ENCODE assay signal across 20 cellular contexts in genomic region chr6:47358440-47359225, GRCh38. TPM values are rescaled to one million over a fixed set of nuclear protein-coding genes. Genes with fewer than 3 reads are reported as not detected.
DNase-seq lines count a peak whose midpoint lies in the region; ATAC-seq, FAIRE-seq and TF ChIP-seq lines count a peak whose summit lies in the region.
"Had no signal": no experiment of that assay in that cellular context is flagged by ENCODE, and none has a peak within 500 bp of the region (broad histone marks: within the 10 kb centered on the region; RNA-seq: fewer than 3 reads in every experiment).

No MANE protein-coding gene starts in this region.

- H3K36me3 ChIP-seq in neural progenitor cell: no peaks in the 10 kb centered on the region
- H3K36me3 ChIP-seq: neutrophil, suprapubic skin had no signal

- H4K20me1 ChIP-seq in neural progenitor cell (ENCODE audit: low read depth): no peaks in the 10 kb centered on the region

- H3K27me3 Mint-ChIP-seq in neural progenitor cell (ENCODE audit: insufficient read depth, low read depth): peaks cover 1% of the 10 kb centered on the region

- ATAC-seq in HG02678 (IDR thresholded peaks at IDR 0.05; ENCODE audit: unreplicated experiment): peak; percentile 45
- ATAC-seq in GM21423 (IDR thresholded peaks at IDR 0.05; ENCODE audit: unreplicated experiment): no peak
- ATAC-seq: effector memory CD8-positive, alpha-beta T cell; foreskin keratinocyte had no signal

- H3K27ac ChIP-seq in neural progenitor cell: no peak overlapping the region
- H3K27ac ChIP-seq: foreskin keratinocyte, neutrophil, suprapubic skin had no signal

- H3K4me1 ChIP-seq in neural progenitor cell: no peaks in the 10 kb centered on the region
- H3K4me1 ChIP-seq: foreskin keratinocyte, suprapubic skin had no signal

- no peaks in the 10 kb centered on the region for H3K4me1 Mint-ChIP-seq in neural progenitor cell
- H3K4me1 Mint-ChIP-seq: immature natural killer cell had no signal

- H2AFZ ChIP-seq in neural progenitor cell (replicated peaks): peak overlapping the region; percentile 31

- H3K79me2 ChIP-seq in neural progenitor cell (ENCODE audit: low read depth): no peaks in the 10 kb centered on the region

- H3K36me3 Mint-ChIP-seq in neural progenitor cell: no peaks in the 10 kb centered on the region
- H3K36me3 Mint-ChIP-seq: immature natural killer cell had no signal

- no peak overlapping the region for H3K9ac ChIP-seq in neural progenitor cell
- H3K9ac ChIP-seq: SK-N-SH had no signal

- no peak overlapping the region for H3K4me3 ChIP-seq in neural progenitor cell
- H3K4me3 ChIP-seq: smooth muscle cell, suprapubic skin had no signal

- no peak overlapping the region for H3K4me3 Mint-ChIP-seq in neural progenitor cell
- H3K4me3 Mint-ChIP-seq: CD4-positive, alpha-beta T cell; effector memory CD8-positive, alpha-beta T cell; immature natural killer cell had no signal

- no peak for TF ChIP-seq CTCF in neural progenitor cell (IDR thresholded peaks at IDR 0.05)

- DNase-seq in GM19239 (ENCODE audit: insufficient read length, low spot score): no peak
- DNase-seq in NCI-H146 (lab: John Stamatoyannopoulos, UW): peak; percentile 52
- no peak for DNase-seq in neural progenitor cell (ENCODE audit: low spot score)
- no peak for DNase-seq in NCI-H2196 treated with DMSO at 0.1 percent for 48 hours (lab: John Stamatoyannopoulos, UW; ENCODE audit: unreplicated experiment)
- no peak for DNase-seq in islet precursor cell
- DNase-seq: activated naive CD4-positive, alpha-beta T cell; CD4-positive, alpha-beta T cell; effector memory CD8-positive, alpha-beta T cell; foreskin keratinocyte; HCEC 1CT; immature natural killer cell; mesendoderm; NCI-H1694 treated with DMSO at 0.1 percent for 48 hours; SK-N-SH had no signal

- no peak overlapping the region for H3K4me2 ChIP-seq in neural progenitor cell
- H3K4me2 ChIP-seq: SK-N-SH, smooth muscle cell had no signal

- H3K9me3 Mint-ChIP-seq in neural progenitor cell: no peaks in the 10 kb centered on the region
- H3K9me3 Mint-ChIP-seq: CD4-positive, alpha-beta T cell; effector memory CD8-positive, alpha-beta T cell had no signal

- peak; percentile 45 for FAIRE-seq in GM19239 (lab: Jason Lieb, UNC)
- FAIRE-seq: G401.6 had no signal

- no peak overlapping the region for H3K27ac Mint-ChIP-seq in neural progenitor cell
- H3K27ac Mint-ChIP-seq: CD4-positive, alpha-beta T cell; effector memory CD8-positive, alpha-beta T cell; immature natural killer cell had no signal

- no peaks in the 10 kb centered on the region for H3K9me3 ChIP-seq in neural progenitor cell (ENCODE audit: low read depth)
- H3K9me3 ChIP-seq: neutrophil, SK-N-SH, suprapubic skin had no signal

- H3K27me3 ChIP-seq in neural progenitor cell: no peaks in the 10 kb centered on the region
- H3K27me3 ChIP-seq: neutrophil, suprapubic skin had no signal

- no peaks in the 10 kb centered on the region for H3F3A ChIP-seq in neural progenitor cell (ENCODE audit: low read depth)

RNA-seq across cellular contexts. Expression of gene TNFRSF21, which starts 48.9 kb away (rescaled TPM):
- 16.9 and 23.2 TPM in 2 replicates for total RNA-seq in neural progenitor cell (ENCODE audit: low replicate concordance)
